ENCODE assay signal across 23 cellular contexts in genomic region chr19:8441725-8442544, GRCh38. TPM values are rescaled to one million over a fixed set of nuclear protein-coding genes. Genes with fewer than 3 reads are reported as not detected.
DNase-seq lines count a peak whose midpoint lies in the region; ATAC-seq and TF ChIP-seq lines count a peak whose summit lies in the region.
"Had no signal": no experiment of that assay in that cellular context is flagged by ENCODE, and none has a peak within 500 bp of the region (broad histone marks: within the 10 kb centered on the region; RNA-seq: fewer than 3 reads in every experiment).

No MANE protein-coding gene starts in this region.

- H3K9me3 ChIP-seq in HUES48 (ENCODE audit: control insufficient read depth, insufficient read depth, low read length) (no peaks in the 10 kb centered on the region), iPS-18a (ENCODE audit: control insufficient read depth, low read depth, low read length) (no peaks in the 10 kb centered on the region), esophagus squamous epithelium (no peaks in the 10 kb centered on the region)
- H3K9me3 ChIP-seq: BE2C, neutrophil, sigmoid colon, testis had no signal

- peak overlapping the region; percentile 64 for H3K27ac ChIP-seq in HUES48 (ENCODE audit: low read depth, low read length)
- H3K27ac ChIP-seq in iPS-18a (ENCODE audit: low read length) = peak overlapping the region; percentile 45
- peak overlapping the region in 1 of 4 donors; percentile 31 for H3K27ac ChIP-seq in esophagus squamous epithelium
- H3K27ac ChIP-seq: foreskin keratinocyte, neutrophil, sigmoid colon, testis had no signal

- no peaks in the 10 kb centered on the region for H3K27me3 Mint-ChIP-seq in activated naive CD8-positive, alpha-beta T cell treated with anti-CD3 and anti-CD28 coated beads for 36 hours

- no peak overlapping the region for H3K4me3 ChIP-seq in HUES48 (ENCODE audit: low read depth, low read length)
- H3K4me3 ChIP-seq in iPS-18a (ENCODE audit: low read length) = no peak overlapping the region
- H3K4me3 ChIP-seq in esophagus squamous epithelium = no peak overlapping the region
- H3K4me3 ChIP-seq: sigmoid colon, testis had no signal

- H3K9ac ChIP-seq in HUES48 (ENCODE audit: low read depth, low read length) = no peak overlapping the region; the same call in 1 of the 2 replicates
- no peak overlapping the region for H3K9ac ChIP-seq in iPS-18a (ENCODE audit: low read length)

- peaks cover 16% of the 10 kb centered on the region for H3K36me3 Mint-ChIP-seq in activated naive CD8-positive, alpha-beta T cell treated with anti-CD3 and anti-CD28 coated beads for 36 hours

- no peak overlapping the region for H3K4me3 Mint-ChIP-seq in activated naive CD8-positive, alpha-beta T cell treated with anti-CD3 and anti-CD28 coated beads for 36 hours

- DNase-seq in activated naive CD8-positive, alpha-beta T cell treated with anti-CD3 and anti-CD28 coated beads for 36 hours = no peak
- DNase-seq in sciatic nerve (ENCODE audit: low spot score) = peak; percentile 32
- no peak for DNase-seq in NCI-H1048 (lab: John Stamatoyannopoulos, UW)
- no peak for DNase-seq in esophagus squamous epithelium (lab: John Stamatoyannopoulos, UW)
- DNase-seq: activated CD4-positive, alpha-beta T cell treated with anti-CD3 and anti-CD28 coated beads for 48 hours; activated T-cell treated with anti-CD3 and anti-CD28 coated beads for 4 hours; BE2C; cerebellar nuclear complex; DMS 273 treated with DMSO at 0.1 percent for 48 hours; HCEC 1CT; mammary epithelial cell; NCI-H1694 treated with DMSO at 0.1 percent for 48 hours; NCI-H345; SHP77 treated with DMSO at 0.1 percent for 48 hours; stimulated activated CD4-positive, alpha-beta T cell treated with anti-CD3 and anti-CD28 coated beads, Interleukin-2, amount 100 ng/mL, for 48 hours; T1000; testis had no signal

- peak overlapping the region; percentile 65 for H3K27ac Mint-ChIP-seq in activated naive CD8-positive, alpha-beta T cell treated with anti-CD3 and anti-CD28 coated beads for 36 hours

- H3K4me1 Mint-ChIP-seq in activated naive CD8-positive, alpha-beta T cell treated with anti-CD3 and anti-CD28 coated beads for 36 hours = peaks cover 16% of the 10 kb centered on the region

- WGBS in esophagus squamous epithelium, 2 donors = 68 to 76% methylated on average over 5 of the region's 6 CpGs

- H3K36me3 ChIP-seq in HUES48 (ENCODE audit: control insufficient read depth, insufficient read depth, low read length) = peaks cover 6% of the 10 kb centered on the region
- H3K36me3 ChIP-seq in iPS-18a (ENCODE audit: control insufficient read depth, low read depth, low read length) = peaks cover 8% of the 10 kb centered on the region
- H3K36me3 ChIP-seq in esophagus squamous epithelium = peaks cover 0 to 26% (median 7%) of the 10 kb centered on the region in 3 donors

- ATAC-seq in sciatic nerve (no peak), GM18520 (IDR thresholded peaks at IDR 0.05; ENCODE audit: unreplicated experiment) (no peak)
- ATAC-seq: foreskin keratinocyte had no signal

- TF ChIP-seq CTCF in esophagus squamous epithelium (IDR thresholded peaks at IDR 0.05) = no peak

- no peak for TF ChIP-seq POLR2A in esophagus squamous epithelium (IDR thresholded peaks at IDR 0.05)

- H3K4me1 ChIP-seq in HUES48 (ENCODE audit: control insufficient read depth, insufficient read depth, low read length) = peaks cover 12% of the 10 kb centered on the region
- H3K4me1 ChIP-seq in iPS-18a (ENCODE audit: control insufficient read depth, low read depth, low read length) = peaks cover 13% of the 10 kb centered on the region
- peaks cover 13 to 42% (median 16%) of the 10 kb centered on the region in 3 donors for H3K4me1 ChIP-seq in esophagus squamous epithelium
- H3K4me1 ChIP-seq: BE2C had no signal

- no peaks in the 10 kb centered on the region for H3K27me3 ChIP-seq in HUES48 (ENCODE audit: control insufficient read depth, insufficient read depth, low read length)
- H3K27me3 ChIP-seq in iPS-18a (ENCODE audit: control insufficient read depth, insufficient read depth, low read length) = no peaks in the 10 kb centered on the region
- no peaks in the 10 kb centered on the region for H3K27me3 ChIP-seq in esophagus squamous epithelium
- H3K27me3 ChIP-seq: BE2C, foreskin keratinocyte, neutrophil, sigmoid colon, testis had no signal

- intact Hi-C loops in sciatic nerve (cut with DNase I) = no loop called here
- intact Hi-C loops in esophagus squamous epithelium (cut with DNase I) = no loop called here

- no peaks in the 10 kb centered on the region for H3K9me3 Mint-ChIP-seq in activated naive CD8-positive, alpha-beta T cell treated with anti-CD3 and anti-CD28 coated beads for 36 hours

RNA-seq across cellular contexts. Expression of gene HNRNPM, which starts 2.8 kb away (rescaled TPM):
- 100 to 1,000 TPM; 348 to 358 TPM for total RNA-seq in activated naive CD8-positive, alpha-beta T cell treated with anti-CD3 and anti-CD28 coated beads for 36 hours
- total RNA-seq in sciatic nerve (154 TPM), esophagus squamous epithelium (100 to 1,000 TPM; 102 to 162 (median 128) TPM)

RNA-seq across cellular contexts. Expression of gene MARCHF2, which starts 28.8 kb away (rescaled TPM):
- total RNA-seq in activated naive CD8-positive, alpha-beta T cell treated with anti-CD3 and anti-CD28 coated beads for 36 hours = 1 to 10 TPM; 6.1 to 6.6 TPM
- 44.7 TPM for total RNA-seq in sciatic nerve
- 10 to 100 TPM; 34.5 to 78.9 (median 61.7) TPM for total RNA-seq in esophagus squamous epithelium

RNA-seq across cellular contexts. Expression of gene RAB11B, which starts 51.8 kb away (rescaled TPM):
- 10 to 100 TPM; 60.9 to 65.5 TPM for total RNA-seq in activated naive CD8-positive, alpha-beta T cell treated with anti-CD3 and anti-CD28 coated beads for 36 hours
- total RNA-seq in sciatic nerve = 91.6 TPM
- 10 to 100 TPM; 11.3 to 44.0 (median 26.0) TPM for total RNA-seq in esophagus squamous epithelium
